19 cellular contexts compared by ENCODE assay signal in the genomic region with DNA sequence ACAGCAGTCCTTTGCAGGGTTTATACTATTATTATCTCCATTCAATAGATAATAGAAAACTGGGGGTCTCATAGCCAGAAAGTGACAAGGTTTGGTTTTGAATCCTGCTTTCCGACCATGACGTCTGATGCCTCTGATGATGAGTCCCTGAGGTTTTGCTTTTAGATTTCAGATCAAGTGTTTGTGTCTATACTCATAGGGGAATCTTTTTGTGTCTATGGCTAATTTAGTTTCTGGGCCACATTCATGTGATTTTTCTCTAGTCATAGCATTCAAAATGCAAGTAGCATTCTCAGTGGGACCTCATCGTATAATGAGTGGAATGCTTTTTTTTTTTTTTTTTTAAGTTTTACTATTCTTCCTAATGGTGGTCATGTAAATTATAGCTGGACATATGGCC.
DNase-seq lines count a peak whose midpoint lies in the region; ATAC-seq and TF ChIP-seq lines count a peak whose summit lies in the region.
"Had no signal": no experiment of that assay in that cellular context is flagged by ENCODE, and none has a peak within 500 bp of the region (broad histone marks: within the 10 kb centered on the region; RNA-seq: fewer than 3 reads in every experiment).

No MANE protein-coding gene starts in this region.

- no peak overlapping the region for H2AFZ ChIP-seq in OCI-LY3 (ENCODE audit: low read depth, low read length)

- H3K27me3 ChIP-seq in OCI-LY3 (ENCODE audit: low read depth, low read length): no peaks in the 10 kb centered on the region
- H3K27me3 ChIP-seq in A673 (replicated peaks; ENCODE audit: insufficient read depth, low read depth, low read length, poor library complexity): no peaks in the 10 kb centered on the region
- H3K27me3 ChIP-seq: BLaER1, brain microvascular endothelial cell had no signal

- no peak for TF ChIP-seq CTCF in GM10248 (IDR thresholded peaks at IDR 0.05; ENCODE audit: control extremely low read depth, extremely low read depth, low read depth, missing control alignments)
- no peak for TF ChIP-seq CTCF in OCI-LY3 (IDR thresholded peaks at IDR 0.05; ENCODE audit: low read depth, low read length)
- no peak for TF ChIP-seq CTCF in glutamatergic neuron (IDR thresholded peaks at IDR 0.05; ENCODE audit: partially characterized antibody, unreplicated experiment)
- no peak for TF ChIP-seq CTCF in A673 (conservative IDR thresholded peaks at IDR 0.05; ENCODE audit: low read depth, low read length)

- no peak for ATAC-seq in effector memory CD8-positive, alpha-beta T cell (replicated peaks)
- ATAC-seq: HCT116, natural killer cell had no signal

- H3K4me3 ChIP-seq in OCI-LY3 (ENCODE audit: low read length): no peak overlapping the region; the same call in 1 of the 2 replicates
- H3K4me3 ChIP-seq in A673 (ENCODE audit: low read depth, low read length, poor library complexity, severe bottlenecking): no peak overlapping the region
- H3K4me3 ChIP-seq: BLaER1 had no signal

- intact Hi-C loops in A673 (cut with micrococcal nuclease; ENCODE audit: unreplicated experiment): no loop called here

- H3K4me2 ChIP-seq in OCI-LY3 (ENCODE audit: low read length): peak overlapping the region; percentile 39
- H3K4me2 ChIP-seq: BLaER1 had no signal

- H3K4me1 Mint-ChIP-seq in glutamatergic neuron (ENCODE audit: low read depth, unreplicated experiment): peaks cover 13% of the 10 kb centered on the region
- H3K4me1 Mint-ChIP-seq in effector memory CD8-positive, alpha-beta T cell (ENCODE audit: low read depth in 2 of 2): peaks cover 28 to 53% of the 10 kb centered on the region in 2 donors

- peaks cover 7% of the 10 kb centered on the region for H3K79me2 ChIP-seq in OCI-LY3 (ENCODE audit: low read length)

- peak; percentile 56 for DNase-seq in activated CD4-positive, alpha-beta T cell treated with anti-CD3 and anti-CD28 coated beads for 48 hours
- no peak for DNase-seq in activated CD4-positive, alpha-beta T cell treated with anti-CD3 and anti-CD28 coated beads for 4 hours
- DNase-seq in GM10248 (ENCODE audit: extremely low spot score) (peak; percentile 37), glutamatergic neuron (no peak), NCI-H1092 treated with DMSO at 0.1 percent for 48 hours (lab: John Stamatoyannopoulos, UW) (no peak), A673 (ENCODE audit: low spot score) (no peak)
- DNase-seq in effector memory CD8-positive, alpha-beta T cell: no peak
- DNase-seq: activated naive CD8-positive, alpha-beta T cell treated with anti-CD3 and anti-CD28 coated beads, Interleukin-2, amount 10 ng/mL, durations not matched to agents 7 days and 5 days; brain microvascular endothelial cell; cortex of kidney; mesenchymal stem cell; natural killer cell; NCI-H2029; NCI-H510A; posterior cingulate gyrus; trophoblast cell had no signal

- H3K27ac ChIP-seq in OCI-LY3 (ENCODE audit: low read length) (no peak overlapping the region), A673 (ENCODE audit: low read depth, low read length, poor library complexity, severe bottlenecking) (no peak overlapping the region)
- H3K27ac ChIP-seq: BLaER1, brain microvascular endothelial cell had no signal

- no peak overlapping the region for H3K4me3 Mint-ChIP-seq in glutamatergic neuron (ENCODE audit: unreplicated experiment)
- no peak overlapping the region for H3K4me3 Mint-ChIP-seq in effector memory CD8-positive, alpha-beta T cell
- H3K4me3 Mint-ChIP-seq: activated naive CD8-positive, alpha-beta T cell treated with anti-CD3 and anti-CD28 coated beads, Interleukin-2, amount 10 ng/mL, durations not matched to agents 7 days and 5 days; natural killer cell had no signal

- no peak overlapping the region for H3K9ac ChIP-seq in OCI-LY3 (ENCODE audit: low read length)
- H3K9ac ChIP-seq: BLaER1 had no signal

- peaks cover 40% of the 10 kb centered on the region; the same call in 1 of the 2 replicates for H4K20me1 ChIP-seq in OCI-LY3 (ENCODE audit: insufficient read depth, low read length)

- BruUV-seq in A673 (replicated peaks; lab: Mats Ljungman, UMichigan): no TSS peak

- H3K9me3 Mint-ChIP-seq in glutamatergic neuron (ENCODE audit: unreplicated experiment): no peaks in the 10 kb centered on the region
- no peaks in the 10 kb centered on the region for H3K9me3 Mint-ChIP-seq in effector memory CD8-positive, alpha-beta T cell
- H3K9me3 Mint-ChIP-seq: activated naive CD8-positive, alpha-beta T cell treated with anti-CD3 and anti-CD28 coated beads, Interleukin-2, amount 10 ng/mL, durations not matched to agents 7 days and 5 days; natural killer cell had no signal

- no peaks in the 10 kb centered on the region for H3K27me3 Mint-ChIP-seq in glutamatergic neuron (ENCODE audit: unreplicated experiment)
- no peaks in the 10 kb centered on the region for H3K27me3 Mint-ChIP-seq in effector memory CD8-positive, alpha-beta T cell
- H3K27me3 Mint-ChIP-seq: activated naive CD8-positive, alpha-beta T cell treated with anti-CD3 and anti-CD28 coated beads, Interleukin-2, amount 10 ng/mL, durations not matched to agents 7 days and 5 days had no signal

- H3K4me1 ChIP-seq in OCI-LY3 (ENCODE audit: low read length): peaks cover 21% of the 10 kb centered on the region
- H3K4me1 ChIP-seq in A673 (ENCODE audit: insufficient read depth, low read length, poor library complexity, severe bottlenecking): peaks cover 3% of the 10 kb centered on the region

- POLR2A ChIA-PET in GM10248 (lab: Yijun Ruan, JAX): interaction anchor here (0.6 kb wide), 1 partner anchor 13 kb away, joined by 4 read pairs; no protein-coding TSS in a partner anchor
- POLR2A ChIA-PET in A673 (lab: Charles Lee; ENCODE audit: low non-redundant PET): interaction anchor here (0.6 kb wide), 1 partner anchor 1505 kb away, joined by 7 read pairs; no protein-coding TSS in a partner anchor

- H3K9me3 ChIP-seq in OCI-LY3 (ENCODE audit: insufficient read depth, low read length) (no peaks in the 10 kb centered on the region), A673 (ENCODE audit: low read depth, low read length, poor library complexity, severe bottlenecking) (no peaks in the 10 kb centered on the region)
- H3K9me3 ChIP-seq: BLaER1 had no signal

- peak overlapping the region; percentile 74 for H3K27ac Mint-ChIP-seq in glutamatergic neuron (ENCODE audit: unreplicated experiment)
- H3K27ac Mint-ChIP-seq in effector memory CD8-positive, alpha-beta T cell: peak overlapping the region in 1 of 2 donors; percentile 29
- H3K27ac Mint-ChIP-seq: activated naive CD8-positive, alpha-beta T cell treated with anti-CD3 and anti-CD28 coated beads, Interleukin-2, amount 10 ng/mL, durations not matched to agents 7 days and 5 days; natural killer cell had no signal

- H3K36me3 ChIP-seq in OCI-LY3 (replicated peaks; ENCODE audit: low read depth, low read length) (no peaks in the 10 kb centered on the region), A673 (ENCODE audit: insufficient read depth, low read length, poor library complexity, severe bottlenecking) (peaks cover 10% of the 10 kb centered on the region)
- H3K36me3 ChIP-seq: brain microvascular endothelial cell had no signal

- no peaks in the 10 kb centered on the region for H3K36me3 Mint-ChIP-seq in glutamatergic neuron (ENCODE audit: unreplicated experiment)
- H3K36me3 Mint-ChIP-seq in effector memory CD8-positive, alpha-beta T cell (ENCODE audit: insufficient read depth): peaks cover 33% of the 10 kb centered on the region
- H3K36me3 Mint-ChIP-seq: natural killer cell had no signal

- CTCF ChIA-PET in GM10248 (lab: Yijun Ruan, JAX): interaction anchor here (1.6 kb wide), 1 partner anchor 18 kb away, joined by 6 read pairs; no protein-coding TSS in a partner anchor
- CTCF ChIA-PET in A673 (lab: Charles Lee): no interaction called here

Comparison
In these comparisons a context has a peak if more than half of its experiments do, and no peak if none do; other contexts are left out.
1. DNase-seq: peak in activated CD4-positive, alpha-beta T cell treated with anti-CD3 and anti-CD28 coated beads for 48 hours (single experiment) and GM10248 (single experiment); none in activated CD4-positive, alpha-beta T cell treated with anti-CD3 and anti-CD28 coated beads for 4 hours (0 of 2), glutamatergic neuron (single experiment), effector memory CD8-positive, alpha-beta T cell (0 of 3), NCI-H1092 treated with DMSO at 0.1 percent for 48 hours (single experiment) and A673 (single experiment).